8 cellular contexts compared by ENCODE assay signal in the genomic region with DNA sequence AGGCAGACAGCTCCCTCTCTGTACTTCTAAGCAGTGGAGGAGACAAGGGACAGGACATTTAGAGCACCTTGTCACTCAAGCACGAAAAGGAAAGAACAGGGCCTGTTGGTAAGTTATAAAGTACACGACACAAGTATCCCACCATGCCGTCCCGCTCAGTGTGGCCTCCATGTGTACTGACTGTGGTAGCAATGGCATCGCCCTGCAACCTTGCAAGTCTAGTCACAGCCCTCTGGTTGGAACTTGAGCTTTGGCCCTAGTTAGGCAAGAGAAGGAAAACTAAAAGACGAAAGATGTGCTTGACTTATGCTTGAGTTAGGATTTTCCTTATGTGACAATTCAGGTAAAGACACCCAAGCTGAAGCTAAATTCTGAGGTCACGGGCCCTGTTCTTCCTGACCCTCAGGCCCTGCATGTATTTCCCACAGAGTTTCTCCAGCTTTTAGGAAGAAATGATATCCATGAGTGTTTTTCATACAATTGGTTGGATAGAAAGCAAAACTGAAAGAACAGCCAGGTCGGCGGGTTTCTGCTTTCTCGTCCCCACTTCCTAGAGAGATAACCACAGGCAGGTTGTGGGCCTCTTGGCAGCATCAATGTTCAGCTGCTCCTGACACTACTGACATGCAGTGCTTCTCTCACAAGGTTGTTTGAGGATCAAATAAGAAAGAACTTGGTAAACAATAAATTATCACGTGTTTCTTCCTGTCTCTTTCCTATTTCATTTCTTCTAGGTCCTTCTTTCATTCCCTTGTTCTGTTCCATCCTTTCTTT.
DNase-seq lines count a peak whose midpoint lies in the region; ATAC-seq lines count a peak whose summit lies in the region.

No MANE protein-coding gene starts in this region.

- H3K9me3 Mint-ChIP-seq in activated naive CD4-positive, alpha-beta T cell treated with anti-CD3 and anti-CD28 coated beads, Interleukin-2, amount 50 U/mL, for 72 hours, result no peaks in the 10 kb centered on the region

- H3K4me1 ChIP-seq in BLaER1 treated with 17β-estradiol and CSF1 and Interleukin-3, amounts not matched to agents 10 nM and 100 nM, result peaks cover 0 to 13% (median 12%) of the 10 kb centered on the region in 10 experiments; a peak in 16 of 20 replicates

- H4K20me1 ChIP-seq in BLaER1 treated with 17β-estradiol and CSF1 and Interleukin-3, amounts not matched to agents 10 nM and 100 nM, result no peaks in the 10 kb centered on the region

- intact Hi-C loops in Right ventricle myocardium superior (cut with DNase I), result no loop called here

- no peaks in the 10 kb centered on the region for H3K36me3 ChIP-seq in BLaER1 treated with 17β-estradiol and CSF1 and Interleukin-3, amounts not matched to agents 10 nM and 100 nM

- H3K4me2 ChIP-seq in BLaER1 treated with 17β-estradiol and CSF1 and Interleukin-3, amounts not matched to agents 10 nM and 100 nM, result peak overlapping the region; percentile 8 to 67 (median 40); a peak in 20 of 22 replicates

- ATAC-seq in GM19467 (IDR thresholded peaks at IDR 0.05; ENCODE audit: unreplicated experiment) (peak; percentile 99), HG03460 (IDR thresholded peaks at IDR 0.05; ENCODE audit: unreplicated experiment) (peak; percentile 99), Right ventricle myocardium superior (ENCODE audit: poor library complexity) (no peak)
- ATAC-seq in activated naive CD4-positive, alpha-beta T cell treated with anti-CD3 and anti-CD28 coated beads, Interleukin-2, amount 50 U/mL, for 72 hours, result peak; percentile 71 to 78

- H3K4me3 ChIP-seq in BLaER1 treated with 17β-estradiol and CSF1 and Interleukin-3, amounts not matched to agents 10 nM and 100 nM, result no peak overlapping the region

- H3K27ac ChIP-seq in BLaER1 treated with 17β-estradiol and CSF1 and Interleukin-3, amounts not matched to agents 10 nM and 100 nM, result peak overlapping the region in 3 of 11 experiments; percentile 23 to 32 (median 30); a peak in 4 of 22 replicates

- H3K9me3 ChIP-seq in BLaER1 treated with 17β-estradiol and CSF1 and Interleukin-3, amounts not matched to agents 10 nM and 100 nM (replicated peaks in 1 of 11), result peaks cover 0 to 14% (median 0%) of the 10 kb centered on the region in 11 experiments; a peak in 1 of 22 replicates

- no peaks in the 10 kb centered on the region for H3K27me3 ChIP-seq in BLaER1 treated with 17β-estradiol and CSF1 and Interleukin-3, amounts not matched to agents 10 nM and 100 nM

- DNase-seq in activated naive CD4-positive, alpha-beta T cell treated with anti-CD3 and anti-CD28 coated beads, Interleukin-2, amount 50 U/mL, for 72 hours (ENCODE audit: low spot score in 2 of 2), result peak in 1 of 2 donors; percentile 11
- no peak for DNase-seq in NCI-H1417 (lab: John Stamatoyannopoulos, UW)
- DNase-seq in Right ventricle myocardium superior, result no peak
- no peak for DNase-seq in NCI-H1105 treated with DMSO at 0.1 percent for 48 hours (lab: John Stamatoyannopoulos, UW)
- DNase-seq in iPS-NIHi11 (ENCODE audit: low spot score), result no peak

- H3K36me3 Mint-ChIP-seq in activated naive CD4-positive, alpha-beta T cell treated with anti-CD3 and anti-CD28 coated beads, Interleukin-2, amount 50 U/mL, for 72 hours, result no peaks in the 10 kb centered on the region

- no peak overlapping the region for H3K9ac ChIP-seq in BLaER1 treated with 17β-estradiol and CSF1 and Interleukin-3, amounts not matched to agents 10 nM and 100 nM

- H3K27ac Mint-ChIP-seq in activated naive CD4-positive, alpha-beta T cell treated with anti-CD3 and anti-CD28 coated beads, Interleukin-2, amount 50 U/mL, for 72 hours, result peak overlapping the region in 1 of 2 donors; percentile 46
